In the genomic region with DNA sequence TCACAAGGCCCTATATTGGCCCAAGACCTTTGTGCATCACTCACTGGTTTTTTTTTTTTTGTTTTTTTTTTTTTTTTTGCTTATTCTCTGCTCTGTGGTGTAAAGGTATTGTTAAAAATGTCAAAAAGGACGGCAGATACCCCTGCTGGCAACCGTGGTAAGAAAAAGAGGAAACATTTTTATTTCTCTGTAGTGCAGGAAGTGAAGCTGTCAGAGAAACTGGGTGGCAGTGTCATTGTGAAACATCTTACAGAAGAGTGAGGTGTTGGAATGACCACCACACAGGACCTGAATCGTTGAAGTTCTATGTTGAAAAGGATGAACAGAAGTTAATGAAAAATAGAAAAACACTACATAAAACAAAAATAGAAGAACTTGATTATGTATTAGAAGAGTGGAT, we compare ENCODE assay signal across 11 cellular contexts.
A peak's percentile ranks its signal among the peaks of the same experiment; 100 is the strongest.
DNase-seq lines count a peak whose midpoint lies in the region; ATAC-seq lines count a peak whose summit lies in the region.
"Had no signal": no experiment of that assay in that cellular context is flagged by ENCODE, and none has a peak within 500 bp of the region (broad histone marks: within the 10 kb centered on the region; RNA-seq: fewer than 3 reads in every experiment).

No MANE protein-coding gene starts in this region.

- no peak overlapping the region for H3K9ac ChIP-seq in BLaER1 treated with 17β-estradiol and CSF1 and Interleukin-3, amounts not matched to agents 10 nM and 100 nM

- H3K36me3 ChIP-seq in BLaER1 treated with 17β-estradiol and CSF1 and Interleukin-3, amounts not matched to agents 10 nM and 100 nM, result peaks cover 0 to 6% (median 0%) of the 10 kb centered on the region in 11 experiments; a peak in 1 of 22 replicates
- H3K36me3 ChIP-seq: brain microvascular endothelial cell, Peyer's patch had no signal

- H4K20me1 ChIP-seq in BLaER1 treated with 17β-estradiol and CSF1 and Interleukin-3, amounts not matched to agents 10 nM and 100 nM, result no peaks in the 10 kb centered on the region

- ATAC-seq in GM19043 (IDR thresholded peaks at IDR 0.05; ENCODE audit: low read depth, unreplicated experiment) (peak; percentile 86), HG02885 (IDR thresholded peaks at IDR 0.05; ENCODE audit: poor library complexity, unreplicated experiment) (peak; percentile 93)

- H3K27me3 ChIP-seq in BLaER1 treated with 17β-estradiol and CSF1 and Interleukin-3, amounts not matched to agents 10 nM and 100 nM, result no peaks in the 10 kb centered on the region
- H3K27me3 ChIP-seq: brain microvascular endothelial cell had no signal

- H3K4me1 ChIP-seq in BLaER1 treated with 17β-estradiol and CSF1 and Interleukin-3, amounts not matched to agents 10 nM and 100 nM, result peaks cover 0 to 12% (median 6%) of the 10 kb centered on the region in 10 experiments; a peak in 12 of 20 replicates
- H3K4me1 ChIP-seq: Peyer's patch had no signal

- H3K27ac ChIP-seq in BLaER1 treated with 17β-estradiol and CSF1 and Interleukin-3, amounts not matched to agents 10 nM and 100 nM, result peak overlapping the region in 1 of 11 experiments; percentile 32; a peak in 2 of 22 replicates
- H3K27ac ChIP-seq: brain microvascular endothelial cell, Peyer's patch had no signal

- DNase-seq in MV-4-11 (lab: John Stamatoyannopoulos, UW), result peak; percentile 84
- DNase-seq in activated gamma-delta T cell treated with Interleukin-2 at 50 U/mL for 16 hours, result no peak
- DNase-seq in activated CD4-positive, CD25-positive, alpha-beta regulatory T cell treated with anti-CD3 and anti-CD28 coated beads, Interleukin-2, amount 50 U/mL, for 72 hours, result no peak
- DNase-seq in A172 (ENCODE audit: low spot score), result no peak
- no peak for DNase-seq in nucleus accumbens (lab: John Stamatoyannopoulos, UW)
- DNase-seq: activated CD4-positive, alpha-beta T cell treated with anti-CD3 and anti-CD28 coated beads, Interleukin-2, amount 10 ng/mL, durations not matched to agents 7 days and 5 days; brain microvascular endothelial cell; Peyer's patch had no signal

- no peak overlapping the region for H3K4me3 ChIP-seq in BLaER1 treated with 17β-estradiol and CSF1 and Interleukin-3, amounts not matched to agents 10 nM and 100 nM
- H3K4me3 ChIP-seq: Peyer's patch had no signal

- H3K4me2 ChIP-seq in BLaER1 treated with 17β-estradiol and CSF1 and Interleukin-3, amounts not matched to agents 10 nM and 100 nM, result peak overlapping the region in 6 of 11 experiments; percentile 26 to 58 (median 44); a peak in 10 of 22 replicates

- H3K9me3 ChIP-seq in BLaER1 treated with 17β-estradiol and CSF1 and Interleukin-3, amounts not matched to agents 10 nM and 100 nM (replicated peaks in 1 of 11), result peaks cover 11 to 18% (median 16%) of the 10 kb centered on the region in 11 experiments; a peak in 21 of 22 replicates
- H3K9me3 ChIP-seq: Peyer's patch had no signal
